14 cellular contexts compared by ENCODE assay signal in genomic region chr15:67172172-67172571, GRCh38.
A peak's percentile ranks its signal among the peaks of the same experiment; 100 is the strongest.
DNase-seq lines count a peak whose midpoint lies in the region; ATAC-seq and TF ChIP-seq lines count a peak whose summit lies in the region.
"Had no signal": no experiment of that assay in that cellular context is flagged by ENCODE, and none has a peak within 500 bp of the region (broad histone marks: within the 10 kb centered on the region; RNA-seq: fewer than 3 reads in every experiment).

No MANE protein-coding gene starts in this region.

- intact Hi-C loops in Panc1 (cut with micrococcal nuclease; ENCODE audit: unreplicated experiment) (no loop called here), upper lobe of right lung (cut with DNase I) (no loop called here), Right ventricle myocardium superior (cut with DNase I) (no loop called here)

- TF ChIP-seq CTCF in Panc1 (IDR thresholded peaks at IDR 0.05), result no peak
- TF ChIP-seq CTCF in fibroblast of lung (conservative IDR thresholded peaks at IDR 0.05 in 1 of 2, IDR thresholded peaks at IDR 0.05 in 1 of 2; ENCODE audit: low read depth in 1 of 2, low read length in 2 of 2), result no peak
- no peak for TF ChIP-seq CTCF in upper lobe of right lung (IDR thresholded peaks at IDR 0.05)
- TF ChIP-seq CTCF in H9 (conservative IDR thresholded peaks at IDR 0.05), result no peak
- TF ChIP-seq CTCF in WERI-Rb-1 (IDR thresholded peaks at IDR 0.05; ENCODE audit: low read depth, low read length), result no peak

- H3K56ac ChIP-seq in H9 (ENCODE audit: insufficient read length, low read depth, low read length), result no peak overlapping the region

- no peaks in the 10 kb centered on the region for H3K79me1 ChIP-seq in H9 (ENCODE audit: insufficient read depth, low read depth, low read length, poor library complexity, severe bottlenecking)

- H3K4me1 ChIP-seq in Panc1 (ENCODE audit: control insufficient read depth, insufficient read depth, low read length) (peaks cover 100% of the 10 kb centered on the region), fibroblast of lung (ENCODE audit: control insufficient read depth, extremely low read depth, insufficient read depth, low read length) (peaks cover 82% of the 10 kb centered on the region), upper lobe of right lung (peaks cover 30% of the 10 kb centered on the region), H9 (ENCODE audit: insufficient read depth, low read length) (peaks cover 11% of the 10 kb centered on the region; the same call in 1 of the 2 replicates)

- H3K27ac ChIP-seq in Panc1 (ENCODE audit: low read length) (peak overlapping the region; percentile 94), fibroblast of lung (ENCODE audit: insufficient read depth, low read length) (peak overlapping the region; percentile 53), upper lobe of right lung (no peak overlapping the region), H9 (ENCODE audit: insufficient read length, low read depth, low read length) (no peak overlapping the region), WERI-Rb-1 (no peak overlapping the region)
- H3K27ac ChIP-seq: hepatocyte had no signal

- H3K27me3 Mint-ChIP-seq in stimulated activated naive CD8-positive, alpha-beta T cell treated with anti-CD3 and anti-CD28 coated beads, Interleukin-15, amount 100 ng/mL, for 72 hours, result no peaks in the 10 kb centered on the region
- H3K27me3 Mint-ChIP-seq in H9 (ENCODE audit: low read depth), result no peaks in the 10 kb centered on the region
- H3K27me3 Mint-ChIP-seq: CD4-positive, alpha-beta T cell had no signal

- H4K20me1 ChIP-seq in fibroblast of lung (ENCODE audit: control insufficient read depth, extremely low read depth, insufficient read depth, low read length), result no peaks in the 10 kb centered on the region
- H4K20me1 ChIP-seq in H9 (ENCODE audit: control insufficient read depth, insufficient read depth, insufficient read length), result no peaks in the 10 kb centered on the region

- peak; percentile 41 for DNase-seq in stimulated activated naive CD8-positive, alpha-beta T cell treated with anti-CD3 and anti-CD28 coated beads, Interleukin-15, Interleukin-2, amounts not matched to agents 100 U/mL and 50 U/mL, for 24 hours
- no peak for DNase-seq in stimulated activated naive CD8-positive, alpha-beta T cell treated with anti-CD3 and anti-CD28 coated beads, Interleukin-15, amount 100 ng/mL, for 72 hours
- DNase-seq in Panc1 (ENCODE audit: low read depth, low spot score) (no peak), fibroblast of lung (ENCODE audit: low read depth in 2 of 2) (no peak), upper lobe of right lung (peak; percentile 29), H9 (no peak), Right ventricle myocardium superior (no peak), WERI-Rb-1 (no peak)
- DNase-seq: CD4-positive, alpha-beta T cell; NCI-H2081; NCI-H748 treated with DMSO at 0.1 percent for 48 hours had no signal

- H3T11ph ChIP-seq in H9 (ENCODE audit: low read length), result no peak overlapping the region

- H3K27me3 ChIP-seq in Panc1 (ENCODE audit: control insufficient read depth, insufficient read depth, low read length), result no peaks in the 10 kb centered on the region
- no peaks in the 10 kb centered on the region for H3K27me3 ChIP-seq in fibroblast of lung (ENCODE audit: control insufficient read depth, insufficient read depth, low read length)
- no peaks in the 10 kb centered on the region for H3K27me3 ChIP-seq in upper lobe of right lung
- H3K27me3 ChIP-seq in H9 (ENCODE audit: insufficient read depth, low read length), result no peaks in the 10 kb centered on the region
- H3K27me3 ChIP-seq in WERI-Rb-1 (ENCODE audit: insufficient read depth, low read depth, severe bottlenecking), result no peaks in the 10 kb centered on the region
- H3K27me3 ChIP-seq: hepatocyte had no signal

- H3K4me2 ChIP-seq in fibroblast of lung (ENCODE audit: extremely low read depth, insufficient read depth, low read length) (no peak overlapping the region), H9 (ENCODE audit: insufficient read depth, insufficient read length, low read length) (no peak overlapping the region)
- H3K4me2 ChIP-seq: hepatocyte had no signal

- H2AFZ ChIP-seq in fibroblast of lung (ENCODE audit: low read length) (no peak overlapping the region), H9 (ENCODE audit: low read length) (no peak overlapping the region)
- H2AFZ ChIP-seq: hepatocyte had no signal

- WGBS in H9 (ENCODE audit: extremely low coverage, insufficient read length, low lambda C conversion rate), result no CpG with 5 or more reads among the region's 6 CpGs

- H3K4me3 Mint-ChIP-seq in stimulated activated naive CD8-positive, alpha-beta T cell treated with anti-CD3 and anti-CD28 coated beads, Interleukin-15, amount 100 ng/mL, for 72 hours, result no peak overlapping the region
- no peak overlapping the region for H3K4me3 Mint-ChIP-seq in H9
- H3K4me3 Mint-ChIP-seq: CD4-positive, alpha-beta T cell; T-helper 2 cell treated with Interferon-gamma antibody and Interleukin-4, amounts not matched to agents 5 μg/mL and 100 μg/mL, for 36 hours had no signal

- H2BK12ac ChIP-seq in H9 (ENCODE audit: insufficient read length, low read depth, low read length), result no peak overlapping the region

- POLR2A ChIA-PET in Panc1 (lab: Charles Lee), result no interaction called here

- CTCF ChIA-PET in Panc1 (lab: Charles Lee), result no interaction called here

- H3K23me2 ChIP-seq in H9 (ENCODE audit: insufficient read length, low read depth, low read length, poor library complexity, severe bottlenecking), result no peaks in the 10 kb centered on the region

- BruUV-seq in Panc1 (replicated peaks; lab: Mats Ljungman, UMichigan), result no TSS peak

- H3K9ac ChIP-seq in fibroblast of lung (ENCODE audit: insufficient read depth, low read length) (no peak overlapping the region), H9 (ENCODE audit: extremely low read depth, insufficient read length, low read length) (no peak overlapping the region)

- H3K23ac ChIP-seq in H9 (ENCODE audit: insufficient read length, low read depth, low read length), result no peak overlapping the region

- no peak overlapping the region for H2BK15ac ChIP-seq in H9 (ENCODE audit: low read depth, low read length)

- no peak overlapping the region for H2BK5ac ChIP-seq in H9 (ENCODE audit: insufficient read length, low read length)

- H3K36me3 ChIP-seq in Panc1 (ENCODE audit: control insufficient read depth, insufficient read depth, low read length) (peaks cover 40% of the 10 kb centered on the region), fibroblast of lung (ENCODE audit: control insufficient read depth, insufficient read depth, low read length) (peaks cover 57% of the 10 kb centered on the region), upper lobe of right lung (peaks cover 28% of the 10 kb centered on the region), WERI-Rb-1 (no peaks in the 10 kb centered on the region)

- peaks cover 57% of the 10 kb centered on the region for H3K4me1 Mint-ChIP-seq in stimulated activated naive CD8-positive, alpha-beta T cell treated with anti-CD3 and anti-CD28 coated beads, Interleukin-15, amount 100 ng/mL, for 72 hours
- H3K4me1 Mint-ChIP-seq in H9, result peaks cover 45 to 53% of the 10 kb centered on the region in 2 experiments

- H4K91ac ChIP-seq in H9 (ENCODE audit: insufficient read length, low read depth, low read length), result no peak overlapping the region

- no peak overlapping the region for H2AK5ac ChIP-seq in H9 (ENCODE audit: insufficient read length, low read length)

- no peak overlapping the region for H2BK20ac ChIP-seq in H9 (ENCODE audit: low read depth, low read length, poor library complexity, severe bottlenecking)

- peaks cover 5 to 50% (median 14%) of the 10 kb centered on the region in 3 experiments; a peak in 6 of 7 replicates for H3K36me3 Mint-ChIP-seq in H9 (ENCODE audit: insufficient read depth in 1 of 3, low read depth in 3 of 3)

- H2BK120ac ChIP-seq in H9 (ENCODE audit: low read depth, low read length, poor library complexity, severe bottlenecking), result no peak overlapping the region

- in situ Hi-C loops in Panc1 (cut with HindIII; ENCODE audit: low pct_unique_long_range_greater_than_20kb, low sequenced_read_pairs), result no loop called here

- no peak overlapping the region for H4K8ac ChIP-seq in H9 (replicated peaks; ENCODE audit: insufficient read length, low read depth, low read length)

- H4K5ac ChIP-seq in H9 (ENCODE audit: insufficient read length, low read depth, low read length), result no peak overlapping the region

- H3K9me3 Mint-ChIP-seq in stimulated activated naive CD8-positive, alpha-beta T cell treated with anti-CD3 and anti-CD28 coated beads, Interleukin-15, amount 100 ng/mL, for 72 hours, result no peaks in the 10 kb centered on the region
- no peaks in the 10 kb centered on the region for H3K9me3 Mint-ChIP-seq in H9
- H3K9me3 Mint-ChIP-seq: CD4-positive, alpha-beta T cell; T-helper 2 cell treated with Interferon-gamma antibody and Interleukin-4, amounts not matched to agents 5 μg/mL and 100 μg/mL, for 36 hours had no signal

- H3K4ac ChIP-seq in H9 (ENCODE audit: low read depth, low read length), result no peak overlapping the region

- no peak overlapping the region for H3K18ac ChIP-seq in H9 (ENCODE audit: insufficient read length, low read depth, low read length)

- peak; percentile 69 for ATAC-seq in stimulated activated naive CD8-positive, alpha-beta T cell treated with anti-CD3 and anti-CD28 coated beads, Interleukin-15, Interleukin-2, amounts not matched to agents 100 U/mL and 50 U/mL, for 24 hours
- no peak for ATAC-seq in stimulated activated naive CD8-positive, alpha-beta T cell treated with anti-CD3 and anti-CD28 coated beads, Interleukin-15, amount 100 ng/mL, for 72 hours
- ATAC-seq in Panc1 (no peak), upper lobe of right lung (no peak), Right ventricle myocardium superior (ENCODE audit: poor library complexity) (no peak)
- ATAC-seq: GM12878 had no signal

- H3K9me3 ChIP-seq in Panc1 (ENCODE audit: control insufficient read depth, insufficient read depth, low read depth, low read length) (no peaks in the 10 kb centered on the region), fibroblast of lung (ENCODE audit: control insufficient read depth, insufficient read depth, low read depth, low read length) (no peaks in the 10 kb centered on the region), upper lobe of right lung (no peaks in the 10 kb centered on the region), H9 (ENCODE audit: control insufficient read depth, low read depth, low read length) (no peaks in the 10 kb centered on the region), WERI-Rb-1 (ENCODE audit: severe bottlenecking) (no peaks in the 10 kb centered on the region)

- H3K79me2 ChIP-seq in fibroblast of lung (ENCODE audit: control insufficient read depth, insufficient read depth, low read length), result peaks cover 77% of the 10 kb centered on the region
- no peaks in the 10 kb centered on the region for H3K79me2 ChIP-seq in H9 (ENCODE audit: insufficient read depth, low read length)

- no peak overlapping the region; the same call in 1 of the 2 replicates for H3K14ac ChIP-seq in H9 (ENCODE audit: insufficient read depth, low read length)

- no peak overlapping the region for H3K27ac Mint-ChIP-seq in stimulated activated naive CD8-positive, alpha-beta T cell treated with anti-CD3 and anti-CD28 coated beads, Interleukin-15, amount 100 ng/mL, for 72 hours
- H3K27ac Mint-ChIP-seq in H9, result no peak overlapping the region
- H3K27ac Mint-ChIP-seq: T-helper 2 cell treated with Interferon-gamma antibody and Interleukin-4, amounts not matched to agents 5 μg/mL and 100 μg/mL, for 36 hours had no signal

- no peak overlapping the region for H3K4me3 ChIP-seq in Panc1 (ENCODE audit: low read depth in 2 of 2, low read length in 2 of 2)
- no peak overlapping the region for H3K4me3 ChIP-seq in fibroblast of lung (replicated peaks in 1 of 4; ENCODE audit: control extremely low read depth in 1 of 4, insufficient read depth in 1 of 4, low read depth in 3 of 4, low read length in 4 of 4)
- no peak overlapping the region for H3K4me3 ChIP-seq in upper lobe of right lung
- H3K4me3 ChIP-seq in WERI-Rb-1 (ENCODE audit: low read depth, low read length), result no peak overlapping the region
- H3K4me3 ChIP-seq: GM12878, hepatocyte had no signal

Comparison
In these comparisons a context has a peak if more than half of its experiments do, and no peak if none do; other contexts are left out.
1. DNase-seq: peak in stimulated activated naive CD8-positive, alpha-beta T cell treated with anti-CD3 and anti-CD28 coated beads, Interleukin-15, Interleukin-2, amounts not matched to agents 100 U/mL and 50 U/mL, for 24 hours (single experiment) and upper lobe of right lung (single experiment); none in stimulated activated naive CD8-positive, alpha-beta T cell treated with anti-CD3 and anti-CD28 coated beads, Interleukin-15, amount 100 ng/mL, for 72 hours (0 of 2), Panc1 (single experiment), fibroblast of lung (0 of 2), H9 (single experiment), Right ventricle myocardium superior (single experiment) and WERI-Rb-1 (single experiment).
2. H3K27ac ChIP-seq: peak in Panc1 (single experiment) and fibroblast of lung (single experiment); none in upper lobe of right lung (single experiment), H9 (single experiment) and WERI-Rb-1 (single experiment).